Comparison of ENCODE assay signal across 23 cellular contexts in the genomic region with DNA sequence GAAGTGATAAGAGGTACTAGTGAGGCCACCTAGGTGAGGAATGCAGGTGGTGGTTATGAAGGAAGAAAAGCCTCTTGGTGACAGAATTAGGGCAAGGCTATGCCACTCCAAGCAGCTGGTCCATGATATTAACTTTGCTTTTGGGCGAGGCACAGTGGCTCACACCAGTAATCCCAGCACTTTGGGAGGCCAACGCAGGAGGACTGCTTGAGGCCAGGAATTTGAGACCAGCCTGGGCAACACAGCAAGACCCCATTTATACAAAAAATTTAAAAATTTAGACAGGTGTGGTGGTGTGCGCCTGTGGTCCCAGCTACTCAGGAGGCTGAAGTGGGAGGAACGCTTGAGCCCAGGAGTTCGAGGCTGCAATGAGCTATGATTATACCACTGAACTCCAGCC.
"Had no signal": no experiment of that assay in that cellular context is flagged by ENCODE, and none has a peak within 500 bp of the region (broad histone marks: within the 10 kb centered on the region; RNA-seq: fewer than 3 reads in every experiment).

No MANE protein-coding gene starts in this region.

- H3K4me3 ChIP-seq: coronary artery, dorsolateral prefrontal cortex, esophagus squamous epithelium, gastrocnemius medialis, heart right ventricle, left lung, lower lobe of right lung, mucosa of descending colon had no signal

- FAIRE-seq: colon, endothelial cell of umbilical vein, islet of Langerhans, keratinocyte had no signal

- H3K27ac ChIP-seq: coronary artery, esophagus squamous epithelium, gastrocnemius medialis, heart right ventricle, left lung, lower lobe of right lung had no signal

- H3K4me1 ChIP-seq: esophagus squamous epithelium, gastrocnemius medialis, heart right ventricle, left lung, lower lobe of right lung had no signal

- H3K9me3 ChIP-seq: esophagus squamous epithelium, gastrocnemius medialis, heart right ventricle, left lung, lower lobe of right lung, mucosa of descending colon had no signal

- DNase-seq: dermis blood vessel endothelial cell; dorsolateral prefrontal cortex; effector CD4-positive, alpha-beta T cell; effector memory CD4-positive, alpha-beta T cell; esophagus squamous epithelium; foreskin fibroblast; foreskin melanocyte; gastrocnemius medialis; glutamatergic neuron; head of caudate nucleus; heart right ventricle; hippocampal formation; left cardiac atrium; left lung; left ventricle myocardium superior; lower lobe of right lung; mesenchymal stem cell; mucosa of descending colon had no signal

- ATAC-seq: gastrocnemius medialis, heart right ventricle, left cardiac atrium, left lung, left ventricle myocardium superior, lower lobe of right lung, mucosa of descending colon had no signal

- H3K27me3 ChIP-seq: dorsolateral prefrontal cortex, esophagus squamous epithelium, gastrocnemius medialis, heart right ventricle, left lung had no signal
